Comparison of ENCODE assay signal across 14 cellular contexts in the genomic region with DNA sequence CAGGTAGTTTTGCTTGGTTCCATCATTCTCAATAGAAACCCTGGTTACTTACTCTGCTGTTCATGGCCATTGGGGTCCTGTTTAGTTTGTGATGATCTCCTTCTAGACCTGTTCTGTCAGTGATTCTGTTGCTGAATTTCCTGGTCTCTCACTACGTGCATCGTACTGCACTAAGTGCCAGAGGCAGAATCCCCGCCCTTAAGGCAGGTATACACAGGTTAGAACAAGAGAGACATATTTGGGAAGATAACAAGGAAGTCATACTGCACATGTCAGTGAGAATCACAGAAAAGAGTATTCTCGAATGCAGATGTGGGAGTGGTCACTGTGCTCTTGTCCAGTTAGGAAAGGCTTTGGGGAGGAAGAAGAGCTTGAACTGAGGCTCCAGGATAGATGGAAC.
"Had no signal": no experiment of that assay in that cellular context is flagged by ENCODE, and none has a peak within 500 bp of the region (broad histone marks: within the 10 kb centered on the region; RNA-seq: fewer than 3 reads in every experiment).

No MANE protein-coding gene starts in this region.

- H3K4me3 ChIP-seq: coronary artery, hepatocyte, pancreas, thyroid gland had no signal

- H2AFZ ChIP-seq: hepatocyte had no signal

- H3K9me3 ChIP-seq: pancreas, thyroid gland had no signal

- DNase-seq: effector CD4-positive, alpha-beta T cell; endodermal cell; foreskin melanocyte; head of caudate nucleus; occipital lobe; pancreas; right cardiac atrium; small intestine; stimulated activated CD4-positive, alpha-beta T cell treated with anti-CD3 and anti-CD28 coated beads, Interleukin-2, amount 100 ng/mL, for 48 hours; stimulated activated naive CD4-positive, alpha-beta T cell treated with Interleukin-2 at 50 U/mL for 16 hours; thyroid gland had no signal

- H3K4me1 ChIP-seq: pancreas, thyroid gland had no signal

- H3K27me3 ChIP-seq: hepatocyte, pancreas, thyroid gland had no signal

- H3K27ac ChIP-seq: coronary artery, hepatocyte, pancreas, thyroid gland had no signal

- ATAC-seq: natural killer cell treated with Interleukin-12 subunit alpha and Interleukin-12 subunit beta and Interleukin-15 and Interleukin-18, amount 100 ng/mL, for 72 hours; pancreas; right cardiac atrium had no signal

- H3K4me2 ChIP-seq: hepatocyte had no signal

- H3K36me3 ChIP-seq: pancreas, thyroid gland had no signal
